14 cellular contexts compared by ENCODE assay signal in the genomic region with DNA sequence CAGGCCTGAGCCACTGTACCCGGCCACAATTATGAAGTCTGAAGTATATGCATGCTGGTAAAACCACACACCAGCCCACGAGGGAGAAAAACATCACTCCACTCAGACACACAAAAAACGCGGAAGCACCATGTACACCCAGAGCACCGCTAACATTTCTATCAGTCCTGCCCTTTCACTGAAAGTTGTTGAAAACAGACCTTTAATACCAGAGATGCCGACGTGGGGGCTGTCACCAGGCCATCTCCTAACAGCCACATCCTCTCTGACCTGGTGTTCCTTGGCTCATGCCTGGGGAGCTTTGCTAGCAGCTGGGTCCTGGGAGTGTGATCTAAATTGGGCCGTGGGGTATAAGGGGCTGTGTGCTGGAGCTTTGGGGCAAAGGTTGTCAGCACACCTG. TPM values are rescaled to one million over a fixed set of nuclear protein-coding genes. Genes with fewer than 3 reads are reported as not detected.
A peak's percentile ranks its signal among the peaks of the same experiment; 100 is the strongest.
DNase-seq lines count a peak whose midpoint lies in the region; ATAC-seq and TF ChIP-seq lines count a peak whose summit lies in the region.
"Had no signal": no experiment of that assay in that cellular context is flagged by ENCODE, and none has a peak within 500 bp of the region (broad histone marks: within the 10 kb centered on the region; RNA-seq: fewer than 3 reads in every experiment).

No MANE protein-coding gene starts in this region.

- no peaks in the 10 kb centered on the region for H3K9me3 Mint-ChIP-seq in HFFc6
- H3K9me3 Mint-ChIP-seq: CD14-positive monocyte; CD8-positive, alpha-beta T cell had no signal

- H3K4me1 ChIP-seq in Panc1 (ENCODE audit: control insufficient read depth, insufficient read depth, low read length) (peaks cover 60% of the 10 kb centered on the region), mesenchymal stem cell (ENCODE audit: control insufficient read depth, insufficient read depth, low read depth, low read length) (peaks cover 25% of the 10 kb centered on the region), smooth muscle cell (ENCODE audit: low read depth) (peaks cover 3% of the 10 kb centered on the region)

- H2AFZ ChIP-seq in mesenchymal stem cell (ENCODE audit: low read depth, low read length), result no peak overlapping the region
- H2AFZ ChIP-seq in smooth muscle cell (ENCODE audit: low read depth), result no peak overlapping the region
- H2AFZ ChIP-seq: GM23248 had no signal

- H2BK5ac ChIP-seq in mesenchymal stem cell (ENCODE audit: low read depth, low read length, poor library complexity, severe bottlenecking), result no peak overlapping the region

- no peaks in the 10 kb centered on the region for H3K27me3 ChIP-seq in Panc1 (ENCODE audit: control insufficient read depth, insufficient read depth, low read length)
- no peaks in the 10 kb centered on the region for H3K27me3 ChIP-seq in mesenchymal stem cell (ENCODE audit: control insufficient read depth in 1 of 2, insufficient read depth in 1 of 2, low read length in 2 of 2)
- H3K27me3 ChIP-seq in smooth muscle cell (ENCODE audit: low read depth), result no peaks in the 10 kb centered on the region

- H3F3A ChIP-seq in smooth muscle cell (ENCODE audit: low read depth), result peaks cover 22% of the 10 kb centered on the region

- no peak overlapping the region for H4K91ac ChIP-seq in mesenchymal stem cell (ENCODE audit: low read length)

- H3K27ac ChIP-seq in Panc1 (ENCODE audit: low read length), result peak overlapping the region; percentile 96
- no peak overlapping the region for H3K27ac ChIP-seq in mesenchymal stem cell (ENCODE audit: low read length, poor library complexity, severe bottlenecking)
- peak overlapping the region; percentile 94 for H3K27ac ChIP-seq in smooth muscle cell (ENCODE audit: low read depth)

- TF ChIP-seq CTCF in HFFc6 (IDR thresholded peaks at IDR 0.05), result no peak
- no peak for TF ChIP-seq CTCF in Panc1 (IDR thresholded peaks at IDR 0.05)
- TF ChIP-seq CTCF in smooth muscle cell (IDR thresholded peaks at IDR 0.05; ENCODE audit: borderline replicate concordance, insufficient read depth, poor library complexity, severe bottlenecking), result no peak

- peak overlapping the region in 1 of 2 experiments; percentile 23 for H2BK12ac ChIP-seq in mesenchymal stem cell (ENCODE audit: low read length in 2 of 2)

- H3K4ac ChIP-seq in mesenchymal stem cell (ENCODE audit: low read depth in 1 of 2, low read length in 2 of 2), result no peak overlapping the region

- peaks cover 19% of the 10 kb centered on the region for H3K36me3 Mint-ChIP-seq in HFFc6 (ENCODE audit: low read depth)
- H3K36me3 Mint-ChIP-seq: CD14-positive monocyte; CD8-positive, alpha-beta T cell had no signal

- no peak overlapping the region for H3K4me3 Mint-ChIP-seq in HFFc6
- H3K4me3 Mint-ChIP-seq: CD8-positive, alpha-beta T cell had no signal

- CTCF ChIA-PET in Panc1 (lab: Charles Lee), result no interaction called here

- H4K20me1 ChIP-seq in smooth muscle cell (ENCODE audit: low read depth), result peaks cover 35% of the 10 kb centered on the region

- H3K4me2 ChIP-seq in mesenchymal stem cell (ENCODE audit: low read length, poor library complexity, severe bottlenecking), result no peak overlapping the region
- no peak overlapping the region for H3K4me2 ChIP-seq in smooth muscle cell

- POLR2A ChIA-PET in Panc1 (lab: Charles Lee), result no interaction called here

- H3K4me3 ChIP-seq in Panc1 (ENCODE audit: low read depth in 2 of 2, low read length in 2 of 2), result no peak overlapping the region
- no peak overlapping the region for H3K4me3 ChIP-seq in mesenchymal stem cell (ENCODE audit: insufficient read depth in 1 of 2, low read depth in 1 of 2, low read length in 2 of 2)
- no peak overlapping the region for H3K4me3 ChIP-seq in smooth muscle cell
- H3K4me3 ChIP-seq: GM23248 had no signal

- H3K27me3 Mint-ChIP-seq in HFFc6 (ENCODE audit: insufficient read depth), result no peaks in the 10 kb centered on the region; the same call in none of the 2 replicates

- intact Hi-C loops in Panc1 (cut with micrococcal nuclease; ENCODE audit: unreplicated experiment), result no loop called here

- peaks cover 54% of the 10 kb centered on the region for H3K4me1 Mint-ChIP-seq in HFFc6 (ENCODE audit: low read depth)
- H3K4me1 Mint-ChIP-seq: CD14-positive monocyte had no signal

- 95% methylated on average over 8 of the region's 8 CpGs for WGBS in mesenchymal stem cell
- 87% methylated on average over 8 of the region's 8 CpGs for WGBS in smooth muscle cell (ENCODE audit: low lambda C conversion rate)

- H3K9me3 ChIP-seq in Panc1 (ENCODE audit: control insufficient read depth, insufficient read depth, low read depth, low read length) (no peaks in the 10 kb centered on the region), mesenchymal stem cell (ENCODE audit: control insufficient read depth, low read length) (no peaks in the 10 kb centered on the region), smooth muscle cell (replicated peaks; ENCODE audit: low read depth) (no peaks in the 10 kb centered on the region)

- no peak overlapping the region for H3K23ac ChIP-seq in mesenchymal stem cell (ENCODE audit: low read length in 2 of 2)

- H3K9ac ChIP-seq in mesenchymal stem cell (ENCODE audit: low read length), result no peak overlapping the region
- H3K9ac ChIP-seq in smooth muscle cell (ENCODE audit: low read depth), result no peak overlapping the region
- H3K9ac ChIP-seq: GM23248 had no signal

- H3K79me1 ChIP-seq in mesenchymal stem cell (replicated peaks; ENCODE audit: low read length, poor library complexity, severe bottlenecking), result peaks cover 23% of the 10 kb centered on the region

- peak overlapping the region; percentile 97 for H3K27ac Mint-ChIP-seq in HFFc6
- H3K27ac Mint-ChIP-seq: CD14-positive monocyte; CD8-positive, alpha-beta T cell had no signal

- peaks cover 2% of the 10 kb centered on the region; the same call in 1 of the 2 replicates for H3K36me3 ChIP-seq in Panc1 (ENCODE audit: control insufficient read depth, insufficient read depth, low read length)
- peaks cover 0 to 26% of the 10 kb centered on the region in 2 experiments for H3K36me3 ChIP-seq in mesenchymal stem cell (ENCODE audit: control insufficient read depth in 1 of 2, insufficient read depth in 2 of 2, low read depth in 1 of 2, low read length in 2 of 2)
- H3K36me3 ChIP-seq in smooth muscle cell (ENCODE audit: low read depth), result peaks cover 5% of the 10 kb centered on the region

- H4K8ac ChIP-seq in mesenchymal stem cell (ENCODE audit: low read length), result no peak overlapping the region

- H3K79me2 ChIP-seq in smooth muscle cell (ENCODE audit: low read depth), result peaks cover 59% of the 10 kb centered on the region

- no peak overlapping the region for H3K14ac ChIP-seq in mesenchymal stem cell (ENCODE audit: low read length in 2 of 2)

- DNase-seq in HFFc6, result no peak
- no peak for DNase-seq in Panc1 (ENCODE audit: low read depth, low spot score)
- DNase-seq in mesenchymal stem cell, result no peak
- no peak for DNase-seq in smooth muscle cell (lab: John Stamatoyannopoulos, UW; ENCODE audit: unreplicated experiment)
- DNase-seq in anterior cingulate cortex (lab: John Stamatoyannopoulos, UW), result no peak
- no peak for DNase-seq in NCI-H446 treated with DMSO at 0.1 percent for 48 hours (lab: John Stamatoyannopoulos, UW)
- DNase-seq: CD8-positive, alpha-beta T cell; COR-L47; DND-41; GDM1; GM23248 had no signal

- H2BK15ac ChIP-seq in mesenchymal stem cell (ENCODE audit: low read depth, poor library complexity, severe bottlenecking), result no peak overlapping the region

- peak overlapping the region; percentile 42 for H2AK5ac ChIP-seq in mesenchymal stem cell (ENCODE audit: low read length, severe bottlenecking)

- in situ Hi-C loops in Panc1 (cut with HindIII; ENCODE audit: low pct_unique_long_range_greater_than_20kb, low sequenced_read_pairs), result no loop called here

- ATAC-seq in Panc1, result no peak
- ATAC-seq in GM21528 (IDR thresholded peaks at IDR 0.05; ENCODE audit: low FRiP score, unreplicated experiment), result no peak
- ATAC-seq: CD8-positive, alpha-beta T cell; HCT116 had no signal

- H2BK120ac ChIP-seq in mesenchymal stem cell (ENCODE audit: low read depth, low read length), result peak overlapping the region; percentile 1

- H3K18ac ChIP-seq in mesenchymal stem cell (ENCODE audit: low read depth in 1 of 2, low read length in 2 of 2), result peak overlapping the region in 1 of 2 experiments; percentile 3

- no TSS peak for BruUV-seq in Panc1 (replicated peaks; lab: Mats Ljungman, UMichigan)

RNA-seq across cellular contexts. Expression of a gene that starts 49.8 kb away (rescaled TPM):
- 10 to 100 TPM; 12.9 to 17.5 (median 14.2) TPM for total RNA-seq in HFFc6 (2021; fragmentation: NEBNext Ultra II Directional; extraction: Animal tissue kit (Norgen Biotek cat#: 25700))
- total RNA-seq in Panc1 (2021; ENCODE audit: unreplicated experiment) (120 TPM), smooth muscle cell (55.1 and 63.1 TPM in 2 replicates)
- 108 TPM for polyA plus RNA-seq in Panc1 (2012; ENCODE audit: insufficient read length)
- 10.1 TPM for polyA plus RNA-seq in mesenchymal stem cell (2013, experiment 1 of 2)
- polyA plus RNA-seq in mesenchymal stem cell (2013, experiment 2 of 2), result 10.6 TPM
- 45.0 and 47.2 TPM in 2 replicates for polyA plus RNA-seq in smooth muscle cell
